1 cellular context compared by ENCODE assay signal in the genomic region with DNA sequence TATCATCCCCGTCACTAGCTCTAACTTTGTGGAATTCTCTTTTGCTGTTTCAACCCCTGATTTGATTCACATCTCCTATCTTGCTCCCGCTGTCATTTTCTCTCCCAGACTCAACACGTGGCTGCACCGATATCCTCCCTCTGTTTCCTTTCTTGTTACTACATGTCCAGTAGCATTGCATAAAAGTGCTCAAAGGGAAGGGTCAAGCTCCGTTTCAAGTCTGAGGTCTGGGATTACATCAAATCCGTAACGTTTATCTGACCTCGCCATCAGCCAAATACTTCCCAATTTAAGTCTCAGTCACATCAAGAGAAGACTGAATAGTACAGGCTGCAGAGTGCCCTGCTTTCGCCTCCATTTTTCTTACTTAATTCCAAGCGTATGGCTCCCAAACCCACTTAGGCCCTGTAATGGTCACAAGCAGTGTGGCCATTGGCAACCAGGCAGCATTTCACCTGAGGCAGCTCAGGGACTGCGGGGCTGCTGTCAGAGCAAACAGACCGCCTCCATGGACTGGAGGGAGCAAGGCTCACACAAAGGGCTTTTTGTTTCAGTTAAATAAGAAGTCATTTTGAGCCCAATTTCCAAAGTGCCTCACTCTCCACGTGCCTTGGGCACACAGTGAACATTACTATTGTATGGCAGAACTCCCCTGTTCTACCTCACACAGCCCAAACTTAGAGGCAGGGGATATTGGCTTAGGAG.
TF ChIP-seq lines count a peak whose summit lies in the region.

No MANE protein-coding gene starts in this region.

TF ChIP-seq in HepG2, 621 proteins besides CTCF, POLR2A, EP300 and RAD21 (continued from another document and continues in another):
- TF ChIP-seq, protein P1, sequence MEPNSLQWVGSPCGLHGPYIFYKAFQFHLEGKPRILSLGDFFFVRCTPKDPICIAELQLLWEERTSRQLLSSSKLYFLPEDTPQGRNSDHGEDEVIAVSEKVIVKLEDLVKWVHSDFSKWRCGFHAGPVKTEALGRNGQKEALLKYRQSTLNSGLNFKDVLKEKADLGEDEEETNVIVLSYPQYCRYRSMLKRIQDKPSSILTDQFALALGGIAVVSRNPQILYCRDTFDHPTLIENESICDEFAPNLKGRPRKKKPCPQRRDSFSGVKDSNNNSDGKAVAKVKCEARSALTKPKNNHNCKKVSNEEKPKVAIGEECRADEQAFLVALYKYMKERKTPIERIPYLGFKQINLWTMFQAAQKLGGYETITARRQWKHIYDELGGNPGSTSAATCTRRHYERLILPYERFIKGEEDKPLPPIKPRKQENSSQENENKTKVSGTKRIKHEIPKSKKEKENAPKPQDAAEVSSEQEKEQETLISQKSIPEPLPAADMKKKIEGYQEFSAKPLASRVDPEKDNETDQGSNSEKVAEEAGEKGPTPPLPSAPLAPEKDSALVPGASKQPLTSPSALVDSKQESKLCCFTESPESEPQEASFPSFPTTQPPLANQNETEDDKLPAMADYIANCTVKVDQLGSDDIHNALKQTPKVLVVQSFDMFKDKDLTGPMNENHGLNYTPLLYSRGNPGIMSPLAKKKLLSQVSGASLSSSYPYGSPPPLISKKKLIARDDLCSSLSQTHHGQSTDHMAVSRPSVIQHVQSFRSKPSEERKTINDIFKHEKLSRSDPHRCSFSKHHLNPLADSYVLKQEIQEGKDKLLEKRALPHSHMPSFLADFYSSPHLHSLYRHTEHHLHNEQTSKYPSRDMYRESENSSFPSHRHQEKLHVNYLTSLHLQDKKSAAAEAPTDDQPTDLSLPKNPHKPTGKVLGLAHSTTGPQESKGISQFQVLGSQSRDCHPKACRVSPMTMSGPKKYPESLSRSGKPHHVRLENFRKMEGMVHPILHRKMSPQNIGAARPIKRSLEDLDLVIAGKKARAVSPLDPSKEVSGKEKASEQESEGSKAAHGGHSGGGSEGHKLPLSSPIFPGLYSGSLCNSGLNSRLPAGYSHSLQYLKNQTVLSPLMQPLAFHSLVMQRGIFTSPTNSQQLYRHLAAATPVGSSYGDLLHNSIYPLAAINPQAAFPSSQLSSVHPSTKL (CRISPR knock-in tag; IDR thresholded peaks at IDR 0.05), result 0 out of 2 replicates have a peak, but pooled peaks have one; percentile 27
- TF ChIP-seq ARNTL (CRISPR knock-in tag; IDR thresholded peaks at IDR 0.05) (peak; percentile 65; the same call in 1 of the 2 replicates), SOX5 (CRISPR knock-in tag; IDR thresholded peaks at IDR 0.05; ENCODE audit: borderline replicate concordance) (peak; percentile 56; the same call in 1 of the 2 replicates), HDAC2 (CRISPR knock-in tag; IDR thresholded peaks at IDR 0.05) (peak; percentile 16; the same call in 1 of the 2 replicates), RARG (CRISPR knock-in tag; IDR thresholded peaks at IDR 0.05; ENCODE audit: low read depth) (no peak), MXI1 (IDR thresholded peaks at IDR 0.05; ENCODE audit: borderline replicate concordance, low read depth, low read length) (0 out of 3 replicates have a peak, but pooled peaks have one; percentile 16), XRCC5 (optimal IDR thresholded peaks at IDR 0.05; ENCODE audit: low read length) (peak; percentile 90), FOXA1 (IDR thresholded peaks at IDR 0.05) (no peak), FOXA1 (CRISPR knock-in tag; IDR thresholded peaks at IDR 0.05) (0 out of 2 replicates have a peak, but pooled peaks have one; percentile 17), ZSCAN21 (CRISPR knock-in tag; IDR thresholded peaks at IDR 0.05; ENCODE audit: borderline replicate concordance) (0 out of 2 replicates have a peak, but pooled peaks have one; percentile 42), PHF21A (CRISPR knock-in tag; IDR thresholded peaks at IDR 0.05) (peak; percentile 43; the same call in 1 of the 2 replicates), RFXANK (CRISPR knock-in tag; IDR thresholded peaks at IDR 0.05) (no peak), POGZ (CRISPR knock-in tag; IDR thresholded peaks at IDR 0.05) (peak; percentile 46; the same call in 1 of the 2 replicates), MAFK (conservative IDR thresholded peaks at IDR 0.05 in 1 of 2, IDR thresholded peaks at IDR 0.05 in 1 of 2; ENCODE audit: low read length in 2 of 2) (no peak), TSC22D2 (CRISPR knock-in tag; IDR thresholded peaks at IDR 0.05; ENCODE audit: borderline replicate concordance) (no peak), SP4 (CRISPR knock-in tag; IDR thresholded peaks at IDR 0.05) (0 out of 2 replicates have a peak, but pooled peaks have one; percentile 40), ZNF629 (CRISPR knock-in tag; conservative IDR thresholded peaks at IDR 0.05) (no peak), KDM2A (CRISPR knock-in tag; IDR thresholded peaks at IDR 0.05; ENCODE audit: borderline replicate concordance, low read depth) (peak; percentile 44; the same call in 1 of the 2 replicates), DNMT1 (CRISPR knock-in tag; IDR thresholded peaks at IDR 0.05) (no peak), ZNF138 (CRISPR knock-in tag; IDR thresholded peaks at IDR 0.05; ENCODE audit: low read depth) (no peak)
- TF ChIP-seq, protein P2, sequence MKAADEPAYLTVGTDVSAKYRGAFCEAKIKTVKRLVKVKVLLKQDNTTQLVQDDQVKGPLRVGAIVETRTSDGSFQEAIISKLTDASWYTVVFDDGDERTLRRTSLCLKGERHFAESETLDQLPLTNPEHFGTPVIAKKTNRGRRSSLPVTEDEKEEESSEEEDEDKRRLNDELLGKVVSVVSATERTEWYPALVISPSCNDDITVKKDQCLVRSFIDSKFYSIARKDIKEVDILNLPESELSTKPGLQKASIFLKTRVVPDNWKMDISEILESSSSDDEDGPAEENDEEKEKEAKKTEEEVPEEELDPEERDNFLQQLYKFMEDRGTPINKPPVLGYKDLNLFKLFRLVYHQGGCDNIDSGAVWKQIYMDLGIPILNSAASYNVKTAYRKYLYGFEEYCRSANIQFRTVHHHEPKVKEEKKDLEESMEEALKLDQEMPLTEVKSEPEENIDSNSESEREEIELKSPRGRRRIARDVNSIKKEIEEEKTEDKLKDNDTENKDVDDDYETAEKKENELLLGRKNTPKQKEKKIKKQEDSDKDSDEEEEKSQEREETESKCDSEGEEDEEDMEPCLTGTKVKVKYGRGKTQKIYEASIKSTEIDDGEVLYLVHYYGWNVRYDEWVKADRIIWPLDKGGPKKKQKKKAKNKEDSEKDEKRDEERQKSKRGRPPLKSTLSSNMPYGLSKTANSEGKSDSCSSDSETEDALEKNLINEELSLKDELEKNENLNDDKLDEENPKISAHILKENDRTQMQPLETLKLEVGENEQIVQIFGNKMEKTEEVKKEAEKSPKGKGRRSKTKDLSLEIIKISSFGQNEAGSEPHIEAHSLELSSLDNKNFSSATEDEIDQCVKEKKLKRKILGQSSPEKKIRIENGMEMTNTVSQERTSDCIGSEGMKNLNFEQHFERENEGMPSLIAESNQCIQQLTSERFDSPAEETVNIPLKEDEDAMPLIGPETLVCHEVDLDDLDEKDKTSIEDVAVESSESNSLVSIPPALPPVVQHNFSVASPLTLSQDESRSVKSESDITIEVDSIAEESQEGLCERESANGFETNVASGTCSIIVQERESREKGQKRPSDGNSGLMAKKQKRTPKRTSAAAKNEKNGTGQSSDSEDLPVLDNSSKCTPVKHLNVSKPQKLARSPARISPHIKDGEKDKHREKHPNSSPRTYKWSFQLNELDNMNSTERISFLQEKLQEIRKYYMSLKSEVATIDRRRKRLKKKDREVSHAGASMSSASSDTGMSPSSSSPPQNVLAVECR (CRISPR knock-in tag; IDR thresholded peaks at IDR 0.05; ENCODE audit: borderline replicate concordance), result 0 out of 2 replicates have a peak, but pooled peaks have one; percentile 17
- TF ChIP-seq, protein P3, sequence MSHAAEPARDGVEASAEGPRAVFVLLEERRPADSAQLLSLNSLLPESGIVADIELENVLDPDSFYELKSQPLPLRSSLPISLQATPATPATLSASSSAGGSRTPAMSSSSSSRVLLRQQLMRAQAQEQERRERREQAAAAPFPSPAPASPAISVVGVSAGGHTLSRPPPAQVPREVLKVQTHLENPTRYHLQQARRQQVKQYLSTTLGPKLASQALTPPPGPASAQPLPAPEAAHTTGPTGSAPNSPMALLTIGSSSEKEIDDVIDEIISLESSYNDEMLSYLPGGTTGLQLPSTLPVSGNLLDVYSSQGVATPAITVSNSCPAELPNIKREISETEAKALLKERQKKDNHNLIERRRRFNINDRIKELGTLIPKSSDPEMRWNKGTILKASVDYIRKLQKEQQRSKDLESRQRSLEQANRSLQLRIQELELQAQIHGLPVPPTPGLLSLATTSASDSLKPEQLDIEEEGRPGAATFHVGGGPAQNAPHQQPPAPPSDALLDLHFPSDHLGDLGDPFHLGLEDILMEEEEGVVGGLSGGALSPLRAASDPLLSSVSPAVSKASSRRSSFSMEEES (CRISPR knock-in tag; IDR thresholded peaks at IDR 0.05), result 0 out of 2 replicates have a peak, but pooled peaks have one; percentile 25
- TF ChIP-seq, protein P4, sequence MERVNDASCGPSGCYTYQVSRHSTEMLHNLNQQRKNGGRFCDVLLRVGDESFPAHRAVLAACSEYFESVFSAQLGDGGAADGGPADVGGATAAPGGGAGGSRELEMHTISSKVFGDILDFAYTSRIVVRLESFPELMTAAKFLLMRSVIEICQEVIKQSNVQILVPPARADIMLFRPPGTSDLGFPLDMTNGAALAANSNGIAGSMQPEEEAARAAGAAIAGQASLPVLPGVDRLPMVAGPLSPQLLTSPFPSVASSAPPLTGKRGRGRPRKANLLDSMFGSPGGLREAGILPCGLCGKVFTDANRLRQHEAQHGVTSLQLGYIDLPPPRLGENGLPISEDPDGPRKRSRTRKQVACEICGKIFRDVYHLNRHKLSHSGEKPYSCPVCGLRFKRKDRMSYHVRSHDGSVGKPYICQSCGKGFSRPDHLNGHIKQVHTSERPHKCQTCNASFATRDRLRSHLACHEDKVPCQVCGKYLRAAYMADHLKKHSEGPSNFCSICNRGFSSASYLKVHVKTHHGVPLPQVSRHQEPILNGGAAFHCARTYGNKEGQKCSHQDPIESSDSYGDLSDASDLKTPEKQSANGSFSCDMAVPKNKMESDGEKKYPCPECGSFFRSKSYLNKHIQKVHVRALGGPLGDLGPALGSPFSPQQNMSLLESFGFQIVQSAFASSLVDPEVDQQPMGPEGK (CRISPR knock-in tag; IDR thresholded peaks at IDR 0.05), result 0 out of 2 replicates have a peak, but pooled peaks have one; percentile 45
- TF ChIP-seq, protein P5, sequence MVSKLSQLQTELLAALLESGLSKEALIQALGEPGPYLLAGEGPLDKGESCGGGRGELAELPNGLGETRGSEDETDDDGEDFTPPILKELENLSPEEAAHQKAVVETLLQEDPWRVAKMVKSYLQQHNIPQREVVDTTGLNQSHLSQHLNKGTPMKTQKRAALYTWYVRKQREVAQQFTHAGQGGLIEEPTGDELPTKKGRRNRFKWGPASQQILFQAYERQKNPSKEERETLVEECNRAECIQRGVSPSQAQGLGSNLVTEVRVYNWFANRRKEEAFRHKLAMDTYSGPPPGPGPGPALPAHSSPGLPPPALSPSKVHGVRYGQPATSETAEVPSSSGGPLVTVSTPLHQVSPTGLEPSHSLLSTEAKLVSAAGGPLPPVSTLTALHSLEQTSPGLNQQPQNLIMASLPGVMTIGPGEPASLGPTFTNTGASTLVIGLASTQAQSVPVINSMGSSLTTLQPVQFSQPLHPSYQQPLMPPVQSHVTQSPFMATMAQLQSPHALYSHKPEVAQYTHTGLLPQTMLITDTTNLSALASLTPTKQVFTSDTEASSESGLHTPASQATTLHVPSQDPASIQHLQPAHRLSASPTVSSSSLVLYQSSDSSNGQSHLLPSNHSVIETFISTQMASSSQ (IDR thresholded peaks at IDR 0.05; ENCODE audit: low read depth), result no peak
- TF ChIP-seq, protein P5 (CRISPR knock-in tag; IDR thresholded peaks at IDR 0.05; ENCODE audit: borderline replicate concordance), result peak; percentile 28; the same call in 1 of the 2 replicates
- TF ChIP-seq, protein P6, sequence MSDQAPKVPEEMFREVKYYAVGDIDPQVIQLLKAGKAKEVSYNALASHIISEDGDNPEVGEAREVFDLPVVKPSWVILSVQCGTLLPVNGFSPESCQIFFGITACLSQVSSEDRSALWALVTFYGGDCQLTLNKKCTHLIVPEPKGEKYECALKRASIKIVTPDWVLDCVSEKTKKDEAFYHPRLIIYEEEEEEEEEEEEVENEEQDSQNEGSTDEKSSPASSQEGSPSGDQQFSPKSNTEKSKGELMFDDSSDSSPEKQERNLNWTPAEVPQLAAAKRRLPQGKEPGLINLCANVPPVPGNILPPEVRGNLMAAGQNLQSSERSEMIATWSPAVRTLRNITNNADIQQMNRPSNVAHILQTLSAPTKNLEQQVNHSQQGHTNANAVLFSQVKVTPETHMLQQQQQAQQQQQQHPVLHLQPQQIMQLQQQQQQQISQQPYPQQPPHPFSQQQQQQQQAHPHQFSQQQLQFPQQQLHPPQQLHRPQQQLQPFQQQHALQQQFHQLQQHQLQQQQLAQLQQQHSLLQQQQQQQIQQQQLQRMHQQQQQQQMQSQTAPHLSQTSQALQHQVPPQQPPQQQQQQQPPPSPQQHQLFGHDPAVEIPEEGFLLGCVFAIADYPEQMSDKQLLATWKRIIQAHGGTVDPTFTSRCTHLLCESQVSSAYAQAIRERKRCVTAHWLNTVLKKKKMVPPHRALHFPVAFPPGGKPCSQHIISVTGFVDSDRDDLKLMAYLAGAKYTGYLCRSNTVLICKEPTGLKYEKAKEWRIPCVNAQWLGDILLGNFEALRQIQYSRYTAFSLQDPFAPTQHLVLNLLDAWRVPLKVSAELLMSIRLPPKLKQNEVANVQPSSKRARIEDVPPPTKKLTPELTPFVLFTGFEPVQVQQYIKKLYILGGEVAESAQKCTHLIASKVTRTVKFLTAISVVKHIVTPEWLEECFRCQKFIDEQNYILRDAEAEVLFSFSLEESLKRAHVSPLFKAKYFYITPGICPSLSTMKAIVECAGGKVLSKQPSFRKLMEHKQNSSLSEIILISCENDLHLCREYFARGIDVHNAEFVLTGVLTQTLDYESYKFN (CRISPR knock-in tag; conservative IDR thresholded peaks at IDR 0.05), result 0 out of 2 replicates have a peak, but pooled peaks have one; percentile 10
